Comparison of ENCODE assay signal across 11 cellular contexts in the genomic region with DNA sequence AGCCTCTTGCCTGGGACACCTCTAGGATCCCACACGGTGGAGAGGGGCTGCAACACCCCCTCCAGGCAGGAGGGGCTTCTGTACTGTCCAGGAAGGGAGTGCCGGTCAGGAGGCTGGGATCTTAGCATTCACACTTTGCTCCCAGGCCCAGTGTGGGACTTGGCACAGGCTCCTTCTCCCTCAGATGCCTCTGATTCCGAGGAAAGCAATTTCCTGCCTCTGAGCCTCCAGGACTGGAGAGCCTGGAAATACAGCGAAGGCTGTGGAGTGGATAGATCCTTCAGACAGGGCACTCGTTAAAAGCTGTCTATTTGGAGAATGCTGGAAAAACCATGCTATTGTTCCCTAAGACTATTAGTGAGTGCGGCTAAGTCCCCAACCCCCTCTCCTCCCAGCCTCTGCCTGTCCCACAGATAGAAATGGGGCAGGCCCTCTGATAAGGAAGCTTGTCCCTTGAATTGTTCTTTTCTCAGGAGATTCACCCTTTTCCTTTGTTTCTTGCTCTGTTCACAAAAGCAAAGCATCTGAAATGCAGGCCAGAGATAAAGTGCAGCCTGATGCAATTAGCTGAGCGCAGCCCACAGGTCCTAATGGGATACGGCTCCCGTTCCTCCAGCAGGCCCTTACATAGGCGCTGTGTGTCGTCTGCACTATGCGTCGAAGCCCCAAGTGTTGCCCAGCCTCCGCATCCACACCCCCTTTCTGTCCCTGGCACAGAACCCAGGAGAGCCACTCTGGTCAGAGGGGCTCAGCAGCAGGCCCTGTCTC.
DNase-seq lines count a peak whose midpoint lies in the region; ATAC-seq and TF ChIP-seq lines count a peak whose summit lies in the region.
"Had no signal": no experiment of that assay in that cellular context is flagged by ENCODE, and none has a peak within 500 bp of the region (broad histone marks: within the 10 kb centered on the region; RNA-seq: fewer than 3 reads in every experiment).

No MANE protein-coding gene starts in this region.

- peak; percentile 17 to 81 (median 66) for ATAC-seq in heart left ventricle
- ATAC-seq in HG03460 (IDR thresholded peaks at IDR 0.05; ENCODE audit: unreplicated experiment): no peak
- no peak for ATAC-seq in GM19328 (IDR thresholded peaks at IDR 0.05; ENCODE audit: unreplicated experiment)
- ATAC-seq: activated T-cell treated with anti-CD3 and anti-CD28 coated beads, Interleukin-2, amount 50 U/mL, for 4 hours had no signal

- no peaks in the 10 kb centered on the region for H3K9me3 ChIP-seq in heart left ventricle
- H3K9me3 ChIP-seq: testis had no signal

- intact Hi-C loops in heart left ventricle (cut with DNase I): loop anchor here in 1 of 10 donors (5.0 kb wide), 1 partner anchor 125 kb away; no protein-coding TSS in a partner anchor

- H3K4me1 ChIP-seq in heart left ventricle: peaks cover 5 to 19% (median 13%) of the 10 kb centered on the region in 12 donors

- no peaks in the 10 kb centered on the region for H3K27me3 ChIP-seq in heart left ventricle
- H3K27me3 ChIP-seq: dorsolateral prefrontal cortex, testis had no signal

- 43 to 62% (median 57%) methylated on average over 14 of the region's 14 CpGs for WGBS in heart left ventricle, 4 donors

- DNase-seq in ELF-1 (ENCODE audit: low read depth, low spot score) (peak; percentile 51), amniotic epithelial cell (ENCODE audit: low read depth) (peak; percentile 25), heart left ventricle (peak in 3 of 5 donors; percentile 40 to 56 (median 52)), retina (peak; percentile 58), NCI-H526 (lab: John Stamatoyannopoulos, UW) (no peak), SIG-M5 (lab: John Stamatoyannopoulos, UW) (no peak)
- DNase-seq: activated T-cell treated with anti-CD3 and anti-CD28 coated beads, Interleukin-2, amount 50 U/mL, for 4 hours had no signal

- H3K27ac ChIP-seq in heart left ventricle: peak overlapping the region; percentile 1 to 79 (median 58)
- H3K27ac ChIP-seq: testis had no signal

- TF ChIP-seq POLR2A in heart left ventricle (IDR thresholded peaks at IDR 0.05): no peak

- H3K4me3 ChIP-seq in heart left ventricle: no peak overlapping the region
- H3K4me3 ChIP-seq: dorsolateral prefrontal cortex, testis had no signal

- H3K36me3 ChIP-seq in heart left ventricle: peaks cover 0 to 10% (median 0%) of the 10 kb centered on the region in 9 donors

- TF ChIP-seq CTCF in heart left ventricle (IDR thresholded peaks at IDR 0.05): no peak

Comparison
In these comparisons a context has a peak if more than half of its experiments do, and no peak if none do; other contexts are left out.
1. DNase-seq: peak in ELF-1 (single experiment), amniotic epithelial cell (single experiment), heart left ventricle (3 of 5) and retina (single experiment); none in NCI-H526 (0 of 2) and SIG-M5 (single experiment).
2. ATAC-seq: peak in heart left ventricle (4 of 4); none in HG03460 (single experiment) and GM19328 (single experiment).